ENCODE assay signal across 33 cellular contexts in genomic region chr4:147576084-147576483, GRCh38.
"Had no signal": no experiment of that assay in that cellular context is flagged by ENCODE, and none has a peak within 500 bp of the region (broad histone marks: within the 10 kb centered on the region; RNA-seq: fewer than 3 reads in every experiment).

No MANE protein-coding gene starts in this region.

- H3K27me3 Mint-ChIP-seq: activated CD4-positive, alpha-beta T cell treated with anti-CD3 and anti-CD28 coated beads, Interleukin-2, amount 10 ng/mL, durations not matched to agents 24 days and 14 days; activated T-cell treated with anti-CD3 and anti-CD28 coated beads, Interleukin-2, amount 50 U/mL, for 24 hours had no signal

- H3K36me3 ChIP-seq: brain microvascular endothelial cell, colonic mucosa, Peyer's patch, WERI-Rb-1 had no signal

- H3K36me3 Mint-ChIP-seq: activated naive CD4-positive, alpha-beta T cell treated with anti-CD3 and anti-CD28 coated beads, Interleukin-2, amount 50 U/mL, for 72 hours had no signal

- H3K27me3 ChIP-seq: brain microvascular endothelial cell, colonic mucosa, Peyer's patch had no signal

- H3K4me3 ChIP-seq: colonic mucosa, Peyer's patch had no signal

- H3K27ac Mint-ChIP-seq: activated CD4-positive, alpha-beta T cell treated with anti-CD3 and anti-CD28 coated beads, Interleukin-2, amount 10 ng/mL, durations not matched to agents 24 days and 14 days; activated naive CD4-positive, alpha-beta T cell treated with anti-CD3 and anti-CD28 coated beads for 36 hours; activated T-cell treated with anti-CD3 and anti-CD28 coated beads, Interleukin-2, amount 50 U/mL, for 24 hours; activated T-helper 1 cell treated with anti-CD3 and anti-CD28 coated beads, Interleukin-12 subunit alpha, Interleukin-12 subunit beta, Interleukin-2, Interleukin-4 antibody, amounts not matched to agents 30 ng/mL and 10 ng/mL and 1 ng/mL, durations not matched to agents 14 hours and 24 hours and 36 hours had no signal

- H3K4me1 Mint-ChIP-seq: activated CD4-positive, alpha-beta T cell treated with anti-CD3 and anti-CD28 coated beads, Interleukin-2, amount 10 ng/mL, durations not matched to agents 24 days and 14 days had no signal

- H3K27ac ChIP-seq: brain microvascular endothelial cell, colonic mucosa, Peyer's patch, WERI-Rb-1 had no signal

- H3K9me3 Mint-ChIP-seq: activated CD4-positive, alpha-beta T cell treated with anti-CD3 and anti-CD28 coated beads, Interleukin-2, amount 10 ng/mL, durations not matched to agents 24 days and 14 days; activated naive CD4-positive, alpha-beta T cell treated with anti-CD3 and anti-CD28 coated beads for 36 hours; activated naive CD4-positive, alpha-beta T cell treated with anti-CD3 and anti-CD28 coated beads, Interleukin-2, amount 50 U/mL, for 72 hours; activated T-cell treated with anti-CD3 and anti-CD28 coated beads, Interleukin-2, amount 50 U/mL, for 24 hours; activated T-helper 1 cell treated with anti-CD3 and anti-CD28 coated beads, Interleukin-12 subunit alpha, Interleukin-12 subunit beta, Interleukin-2, Interleukin-4 antibody, amounts not matched to agents 30 ng/mL and 10 ng/mL and 1 ng/mL, durations not matched to agents 14 hours and 24 hours and 36 hours had no signal

- H3K4me3 Mint-ChIP-seq: activated CD4-positive, alpha-beta T cell treated with anti-CD3 and anti-CD28 coated beads, Interleukin-2, amount 10 ng/mL, durations not matched to agents 24 days and 14 days; activated naive CD4-positive, alpha-beta T cell treated with anti-CD3 and anti-CD28 coated beads for 36 hours; activated T-cell treated with anti-CD3 and anti-CD28 coated beads, Interleukin-2, amount 50 U/mL, for 24 hours; activated T-helper 1 cell treated with anti-CD3 and anti-CD28 coated beads, Interleukin-12 subunit alpha, Interleukin-12 subunit beta, Interleukin-2, Interleukin-4 antibody, amounts not matched to agents 30 ng/mL and 10 ng/mL and 1 ng/mL, durations not matched to agents 14 hours and 24 hours and 36 hours had no signal

- ATAC-seq: activated naive CD4-positive, alpha-beta T cell treated with anti-CD3 and anti-CD28 coated beads, Interleukin-2, amount 50 U/mL, for 72 hours; PC-3; SK-N-SH treated with all-trans-retinoic acid at 6 μM for 48 hours had no signal

- DNase-seq: activated CD4-positive, alpha-beta T cell treated with anti-CD3 and anti-CD28 coated beads, Interleukin-2, amount 10 ng/mL, durations not matched to agents 24 days and 14 days; activated CD4-positive, alpha-beta T cell treated with anti-CD3 and anti-CD28 coated beads, Interleukin-2, amount 50 U/mL, for 4 hours; activated CD8-positive, alpha-beta memory T cell treated with anti-CD3 and anti-CD28 coated beads for 24 hours; activated gamma-delta T cell treated with Interleukin-2 at 50 U/mL for 16 hours; activated naive CD4-positive, alpha-beta T cell treated with anti-CD3 and anti-CD28 coated beads for 36 hours; activated T-cell treated with anti-CD3 and anti-CD28 coated beads, Interleukin-2, amount 50 U/mL, for 24 hours; amniotic stem cell; aorta; brain microvascular endothelial cell; central memory CD4-positive, alpha-beta T cell; colonic mucosa; KG1; NCI-H1092 treated with DMSO at 0.1 percent for 48 hours; NCI-H1417; NCI-H146; NCI-H187; NCI-H2029 treated with DMSO at 0.1 percent for 48 hours; NCI-H2107; NCI-H2171; NCI-H510A; NCI-H526; NCI-H748 treated with DMSO at 0.1 percent for 48 hours; NK-92 treated with Interleukin-12 subunit alpha and Interleukin-12 subunit beta, amount 100 ng/mL, for 24 hours; PC-3; Peyer's patch; RPMI8226; SHP77 treated with DMSO at 0.1 percent for 48 hours; T-helper 1 cell; T-helper 9 cell; WERI-Rb-1 had no signal

- H3K4me1 ChIP-seq: colonic mucosa, Peyer's patch had no signal

- H3K9me3 ChIP-seq: colonic mucosa, Peyer's patch had no signal
